20 cellular contexts compared by ENCODE assay signal in genomic region chr5:36946101-36946500, GRCh38.
A peak's percentile ranks its signal among the peaks of the same experiment; 100 is the strongest.
DNase-seq lines count a peak whose midpoint lies in the region; ATAC-seq, FAIRE-seq and TF ChIP-seq lines count a peak whose summit lies in the region.
"Had no signal": no experiment of that assay in that cellular context is flagged by ENCODE, and none has a peak within 500 bp of the region (broad histone marks: within the 10 kb centered on the region; RNA-seq: fewer than 3 reads in every experiment).

No MANE protein-coding gene starts in this region.

- H3K4me3 Mint-ChIP-seq in neural progenitor cell: no peak overlapping the region
- no peak overlapping the region for H3K4me3 Mint-ChIP-seq in CD8-positive, alpha-beta memory T cell
- H3K4me3 Mint-ChIP-seq: B cell, HFFc6 had no signal

- peaks cover 10% of the 10 kb centered on the region for H3K4me1 Mint-ChIP-seq in neural progenitor cell
- H3K4me1 Mint-ChIP-seq in CD8-positive, alpha-beta memory T cell: peaks cover 61 to 82% (median 77%) of the 10 kb centered on the region in 3 donors

- POLR2A ChIA-PET in CD8-positive, alpha-beta memory T cell (lab: Charles Lee): interaction anchor here (0.7 kb wide), 1 partner anchor 27 kb away, joined by 4 read pairs; no protein-coding TSS in a partner anchor

- H3K4me3 ChIP-seq in cardiac muscle cell (no peak overlapping the region), right atrium auricular region (no peak overlapping the region), adipocyte (ENCODE audit: low read length) (no peak overlapping the region), neural progenitor cell (no peak overlapping the region), testis (no peak overlapping the region)
- no peak overlapping the region for H3K4me3 ChIP-seq in CD8-positive, alpha-beta memory T cell (ENCODE audit: low read length)
- H3K4me3 ChIP-seq: A549; BLaER1 treated with 17β-estradiol and CSF1 and Interleukin-3, amounts not matched to agents 10 nM and 100 nM had no signal

- CTCF ChIA-PET in CD8-positive, alpha-beta memory T cell (lab: Charles Lee): interaction anchor here (1.0 to 2.4 kb wide), 3 partner anchors 71 to 216 kb away, joined by 4 to 7 read pairs (median 5); no protein-coding TSS in a partner anchor

- TF ChIP-seq POLR2A in H54 (IDR thresholded peaks at IDR 0.05; ENCODE audit: low read depth, low read length) (no peak), testis (IDR thresholded peaks at IDR 0.05) (no peak)

- no peaks in the 10 kb centered on the region for H3K36me3 Mint-ChIP-seq in neural progenitor cell
- no peaks in the 10 kb centered on the region for H3K36me3 Mint-ChIP-seq in CD8-positive, alpha-beta memory T cell

- TF ChIP-seq CTCF in cardiac muscle cell (IDR thresholded peaks at IDR 0.05; ENCODE audit: low read depth, low read length) (no peak), right atrium auricular region (IDR thresholded peaks at IDR 0.05) (no peak), neural progenitor cell (IDR thresholded peaks at IDR 0.05) (no peak), testis (IDR thresholded peaks at IDR 0.05) (no peak)

- intact Hi-C loops in testis (cut with DNase I; ENCODE audit: low total_unique reads): no loop called here

- peaks cover 90% of the 10 kb centered on the region for H4K20me1 ChIP-seq in neural progenitor cell (ENCODE audit: low read depth)

- no peaks in the 10 kb centered on the region for H3K9me3 ChIP-seq in cardiac muscle cell (ENCODE audit: low read depth)
- no peaks in the 10 kb centered on the region for H3K9me3 ChIP-seq in right atrium auricular region
- no peaks in the 10 kb centered on the region for H3K9me3 ChIP-seq in adipocyte (ENCODE audit: control insufficient read depth, low read length)
- no peaks in the 10 kb centered on the region for H3K9me3 ChIP-seq in neural progenitor cell (ENCODE audit: low read depth)
- no peaks in the 10 kb centered on the region for H3K9me3 ChIP-seq in testis
- no peaks in the 10 kb centered on the region for H3K9me3 ChIP-seq in CD8-positive, alpha-beta memory T cell (ENCODE audit: low read length)
- H3K9me3 ChIP-seq: A549; BLaER1 treated with 17β-estradiol and CSF1 and Interleukin-3, amounts not matched to agents 10 nM and 100 nM; Caco-2 had no signal

- H3F3A ChIP-seq in neural progenitor cell (ENCODE audit: low read depth): peaks cover 11% of the 10 kb centered on the region

- H3K4me1 ChIP-seq in cardiac muscle cell (ENCODE audit: low read depth): peaks cover 31% of the 10 kb centered on the region
- peaks cover 0 to 44% of the 10 kb centered on the region in 2 donors for H3K4me1 ChIP-seq in right atrium auricular region
- peaks cover 50% of the 10 kb centered on the region for H3K4me1 ChIP-seq in adipocyte (ENCODE audit: control insufficient read depth, insufficient read depth, low read length)
- H3K4me1 ChIP-seq in neural progenitor cell: peaks cover 15% of the 10 kb centered on the region
- peaks cover 4% of the 10 kb centered on the region for H3K4me1 ChIP-seq in testis
- peaks cover 21% of the 10 kb centered on the region for H3K4me1 ChIP-seq in CD8-positive, alpha-beta memory T cell (ENCODE audit: insufficient read depth, low read length)

- H3K4me2 ChIP-seq in neural progenitor cell: no peak overlapping the region
- H3K4me2 ChIP-seq: A549 had no signal

- FAIRE-seq in H54 (lab: Jason Lieb, UNC): peak; percentile 57
- FAIRE-seq: A549, D721Med, G401.6, GM12892, H1 had no signal

- H3K9ac ChIP-seq in adipocyte (ENCODE audit: low read length) (no peak overlapping the region), neural progenitor cell (no peak overlapping the region)

- no peak overlapping the region for H2AFZ ChIP-seq in neural progenitor cell (replicated peaks)

- DNase-seq in cardiac muscle cell (ENCODE audit: low read depth in 1 of 2, low spot score in 1 of 2) (no peak), right atrium auricular region (ENCODE audit: low spot score) (no peak), H54 (ENCODE audit: insufficient read length, low spot score) (no peak), adipocyte (ENCODE audit: low read depth) (peak; percentile 36), neural progenitor cell (ENCODE audit: low spot score) (no peak), testis (no peak)
- no peak for DNase-seq in CD8-positive, alpha-beta memory T cell
- DNase-seq: Caco-2, HCEC 1CT, HFFc6, KG1 had no signal

- H3K79me2 ChIP-seq in neural progenitor cell (ENCODE audit: low read depth): peaks cover 100% of the 10 kb centered on the region

- no peaks in the 10 kb centered on the region for H3K36me3 ChIP-seq in cardiac muscle cell
- H3K36me3 ChIP-seq in right atrium auricular region: no peaks in the 10 kb centered on the region
- H3K36me3 ChIP-seq in adipocyte (ENCODE audit: control insufficient read depth, insufficient read depth, low read length, severe bottlenecking): no peaks in the 10 kb centered on the region
- H3K36me3 ChIP-seq in neural progenitor cell: no peaks in the 10 kb centered on the region
- H3K36me3 ChIP-seq in testis (ENCODE audit: low read depth, missing control alignments): no peaks in the 10 kb centered on the region
- no peaks in the 10 kb centered on the region for H3K36me3 ChIP-seq in CD8-positive, alpha-beta memory T cell (ENCODE audit: insufficient read depth, low read length)
- H3K36me3 ChIP-seq: BLaER1 treated with 17β-estradiol and CSF1 and Interleukin-3, amounts not matched to agents 10 nM and 100 nM had no signal

- no peaks in the 10 kb centered on the region for H3K27me3 Mint-ChIP-seq in neural progenitor cell (ENCODE audit: insufficient read depth, low read depth)
- no peaks in the 10 kb centered on the region for H3K27me3 Mint-ChIP-seq in CD8-positive, alpha-beta memory T cell
- H3K27me3 Mint-ChIP-seq: B cell had no signal

- no peak for ATAC-seq in HG02798 (IDR thresholded peaks at IDR 0.05; ENCODE audit: poor library complexity, unreplicated experiment)
- ATAC-seq: A549 had no signal

- H3K27ac ChIP-seq in cardiac muscle cell: peak overlapping the region; percentile 31
- no peak overlapping the region for H3K27ac ChIP-seq in right atrium auricular region
- H3K27ac ChIP-seq in neural progenitor cell: no peak overlapping the region
- H3K27ac ChIP-seq in testis: no peak overlapping the region
- no peak overlapping the region for H3K27ac ChIP-seq in CD8-positive, alpha-beta memory T cell (ENCODE audit: low read depth, low read length)
- H3K27ac ChIP-seq: 22Rv1; A549; BLaER1 treated with 17β-estradiol and CSF1 and Interleukin-3, amounts not matched to agents 10 nM and 100 nM had no signal

- H3K27ac Mint-ChIP-seq in neural progenitor cell: peak overlapping the region; percentile 80
- H3K27ac Mint-ChIP-seq in CD8-positive, alpha-beta memory T cell: no peak overlapping the region
- H3K27ac Mint-ChIP-seq: B cell, HFFc6 had no signal

- H3K9me3 Mint-ChIP-seq in neural progenitor cell: no peaks in the 10 kb centered on the region
- H3K9me3 Mint-ChIP-seq in CD8-positive, alpha-beta memory T cell: no peaks in the 10 kb centered on the region
- H3K9me3 Mint-ChIP-seq: HFFc6 had no signal

- H3K27me3 ChIP-seq in cardiac muscle cell (no peaks in the 10 kb centered on the region), right atrium auricular region (no peaks in the 10 kb centered on the region), adipocyte (replicated peaks; ENCODE audit: control insufficient read depth, insufficient read depth, low read length) (no peaks in the 10 kb centered on the region), neural progenitor cell (no peaks in the 10 kb centered on the region), testis (no peaks in the 10 kb centered on the region)
- no peaks in the 10 kb centered on the region for H3K27me3 ChIP-seq in CD8-positive, alpha-beta memory T cell (ENCODE audit: insufficient read depth, low read length, poor library complexity, severe bottlenecking)
- H3K27me3 ChIP-seq: BLaER1 treated with 17β-estradiol and CSF1 and Interleukin-3, amounts not matched to agents 10 nM and 100 nM had no signal
